ENCODE assay signal across 1 cellular context in genomic region chr15:58423205-58423604, GRCh38.
TF ChIP-seq lines count a peak whose summit lies in the region.

No MANE protein-coding gene starts in this region.

TF ChIP-seq in K562, 482 proteins besides CTCF, POLR2A, EP300 and RAD21 (continued from another document):
- no peak for TF ChIP-seq DEAF1 (CRISPR knock-in tag; IDR thresholded peaks at IDR 0.05)
- no peak for TF ChIP-seq ELF4 (CRISPR knock-in tag; IDR thresholded peaks at IDR 0.05)
- TF ChIP-seq TFAP4 (CRISPR knock-in tag; IDR thresholded peaks at IDR 0.05; ENCODE audit: borderline replicate concordance): no peak
- no peak for TF ChIP-seq ZBTB1 (CRISPR knock-in tag; IDR thresholded peaks at IDR 0.05; ENCODE audit: borderline replicate concordance, low read depth)
- no peak for TF ChIP-seq ZNF165 (CRISPR knock-in tag; IDR thresholded peaks at IDR 0.05; ENCODE audit: borderline replicate concordance)
- TF ChIP-seq CAMTA2 (CRISPR knock-in tag; conservative IDR thresholded peaks at IDR 0.05): no peak
- TF ChIP-seq MNT (conservative IDR thresholded peaks at IDR 0.05): no peak
